In genomic region chr14:74945852-74946658, GRCh38 we compare ENCODE assay signal across 8 cellular contexts. TPM values are rescaled to one million over a fixed set of nuclear protein-coding genes. Genes with fewer than 3 reads are reported as not detected.
DNase-seq lines count a peak whose midpoint lies in the region; ATAC-seq and TF ChIP-seq lines count a peak whose summit lies in the region.

No MANE protein-coding gene starts in this region.

- peaks cover 47% of the 10 kb centered on the region for H3K4me1 Mint-ChIP-seq in nephron
- peaks cover 33% of the 10 kb centered on the region for H3K4me1 Mint-ChIP-seq in stimulated activated naive CD8-positive, alpha-beta T cell treated with anti-CD3 and anti-CD28 coated beads, Interleukin-15, amount 100 ng/mL, for 72 hours

- DNase-seq in Daoy (ENCODE audit: low read depth) (peak; percentile 82), HT-29 (ENCODE audit: low spot score) (peak; percentile 82), OCI-M2 (lab: John Stamatoyannopoulos, UW; ENCODE audit: unreplicated experiment) (peak; percentile 22), activated T-cell treated with anti-CD3 and anti-CD28 coated beads for 48 hours (ENCODE audit: low read depth) (peak; percentile 68), esophagus muscularis mucosa (ENCODE audit: extremely low spot score) (no peak)
- peak; percentile 69 to 76 for DNase-seq in stimulated activated naive CD8-positive, alpha-beta T cell treated with anti-CD3 and anti-CD28 coated beads, Interleukin-15, amount 100 ng/mL, for 72 hours

- H3K27me3 Mint-ChIP-seq in nephron (ENCODE audit: low read depth), result peaks cover under 1% of the 10 kb centered on the region
- H3K27me3 Mint-ChIP-seq in stimulated activated naive CD8-positive, alpha-beta T cell treated with anti-CD3 and anti-CD28 coated beads, Interleukin-15, amount 100 ng/mL, for 72 hours, result peaks cover 7% of the 10 kb centered on the region

- H3K4me3 ChIP-seq in esophagus muscularis mucosa, result peak overlapping the region in 3 of 4 donors; percentile 1 to 30 (median 13)

- peak overlapping the region; percentile 20 to 66 (median 34) for H3K27ac ChIP-seq in esophagus muscularis mucosa (replicated peaks in 1 of 4)

- no peak for TF ChIP-seq EP300 in esophagus muscularis mucosa (IDR thresholded peaks at IDR 0.05)

- peaks cover 0 to 28% (median 5%) of the 10 kb centered on the region in 4 donors for H3K36me3 ChIP-seq in esophagus muscularis mucosa

- H3K27ac Mint-ChIP-seq in nephron, result peak overlapping the region; percentile 9 to 42 (median 34)
- H3K27ac Mint-ChIP-seq in stimulated activated naive CD8-positive, alpha-beta T cell treated with anti-CD3 and anti-CD28 coated beads, Interleukin-15, amount 100 ng/mL, for 72 hours, result peak overlapping the region; percentile 72 to 79

- 51% methylated on average over 14 of the region's 17 CpGs for WGBS in esophagus muscularis mucosa

- H3K36me3 Mint-ChIP-seq in nephron (ENCODE audit: low read depth), result peaks cover 20% of the 10 kb centered on the region

- peak; percentile 91 to 99 (median 92) for TF ChIP-seq CTCF in esophagus muscularis mucosa (IDR thresholded peaks at IDR 0.05)
- peak; percentile 92 to 95 (median 92) for TF ChIP-seq CTCF in nephron (IDR thresholded peaks at IDR 0.05; ENCODE audit: unreplicated experiment in 3 of 3)

- H3K4me3 Mint-ChIP-seq in nephron, result no peak overlapping the region
- peak overlapping the region; percentile 32 to 53 for H3K4me3 Mint-ChIP-seq in stimulated activated naive CD8-positive, alpha-beta T cell treated with anti-CD3 and anti-CD28 coated beads, Interleukin-15, amount 100 ng/mL, for 72 hours

- H3K4me1 ChIP-seq in esophagus muscularis mucosa, result peaks cover 34 to 38% (median 36%) of the 10 kb centered on the region in 4 donors

- peaks cover 0 to 18% (median 0%) of the 10 kb centered on the region in 4 donors for H3K27me3 ChIP-seq in esophagus muscularis mucosa

- peak; percentile 69 for ATAC-seq in stimulated activated naive CD8-positive, alpha-beta T cell treated with anti-CD3 and anti-CD28 coated beads, Interleukin-15, amount 100 ng/mL, for 72 hours
- ATAC-seq in GM21515 (IDR thresholded peaks at IDR 0.05; ENCODE audit: unreplicated experiment), result no peak

- no peaks in the 10 kb centered on the region for H3K9me3 Mint-ChIP-seq in nephron
- no peaks in the 10 kb centered on the region for H3K9me3 Mint-ChIP-seq in stimulated activated naive CD8-positive, alpha-beta T cell treated with anti-CD3 and anti-CD28 coated beads, Interleukin-15, amount 100 ng/mL, for 72 hours

- intact Hi-C loops in esophagus muscularis mucosa (cut with DNase I), result loop anchor here (2.0 to 5.0 kb wide), 2 partner anchors 56 to 143 kb away; partner anchors contain the start of gene EIF2B2

- no peaks in the 10 kb centered on the region for H3K9me3 ChIP-seq in esophagus muscularis mucosa

- no peak for TF ChIP-seq POLR2A in esophagus muscularis mucosa (IDR thresholded peaks at IDR 0.05; ENCODE audit: low read depth)

RNA-seq across cellular contexts. Expression of gene PGF, which starts 9.3 kb away (rescaled TPM):
- total RNA-seq in Daoy (2014; rRNA removed; shearing (Covaris generic)), result 4.4 and 8.0 TPM in 2 replicates
- 1.5 and 1.8 TPM in 2 replicates for total RNA-seq in HT-29 (2014; rRNA removed; shearing (Covaris generic))
- total RNA-seq in esophagus muscularis mucosa, result 10 to 100 TPM; 16.7 to 69.6 (median 18.4) TPM

RNA-seq across cellular contexts. Expression of gene RPS6KL1, which starts 23.0 kb away (rescaled TPM):
- total RNA-seq in Daoy (2014; rRNA removed; shearing (Covaris generic)), result 6.6 and 9.8 TPM in 2 replicates
- 9.4 and 17.4 TPM in 2 replicates for total RNA-seq in HT-29 (2014; rRNA removed; shearing (Covaris generic))
- total RNA-seq in esophagus muscularis mucosa, result 1 to 10 TPM; 5.3 to 9.7 (median 7.7) TPM

RNA-seq across cellular contexts. Expression of gene EIF2B2, which starts 56.7 kb away (rescaled TPM):
- total RNA-seq in Daoy (2014; rRNA removed; shearing (Covaris generic)), result 72.0 and 87.9 TPM in 2 replicates
- total RNA-seq in HT-29 (2014; rRNA removed; shearing (Covaris generic)), result 57.0 and 70.2 TPM in 2 replicates
- 10 to 100 TPM; 23.3 to 58.0 (median 45.9) TPM for total RNA-seq in esophagus muscularis mucosa

Comparison
In these comparisons a context has a peak if more than half of its experiments do, and no peak if none do; other contexts are left out.
1. H3K4me3 Mint-ChIP-seq: peak in stimulated activated naive CD8-positive, alpha-beta T cell treated with anti-CD3 and anti-CD28 coated beads, Interleukin-15, amount 100 ng/mL, for 72 hours (2 of 2); none in nephron (0 of 3).